In the genomic region with DNA sequence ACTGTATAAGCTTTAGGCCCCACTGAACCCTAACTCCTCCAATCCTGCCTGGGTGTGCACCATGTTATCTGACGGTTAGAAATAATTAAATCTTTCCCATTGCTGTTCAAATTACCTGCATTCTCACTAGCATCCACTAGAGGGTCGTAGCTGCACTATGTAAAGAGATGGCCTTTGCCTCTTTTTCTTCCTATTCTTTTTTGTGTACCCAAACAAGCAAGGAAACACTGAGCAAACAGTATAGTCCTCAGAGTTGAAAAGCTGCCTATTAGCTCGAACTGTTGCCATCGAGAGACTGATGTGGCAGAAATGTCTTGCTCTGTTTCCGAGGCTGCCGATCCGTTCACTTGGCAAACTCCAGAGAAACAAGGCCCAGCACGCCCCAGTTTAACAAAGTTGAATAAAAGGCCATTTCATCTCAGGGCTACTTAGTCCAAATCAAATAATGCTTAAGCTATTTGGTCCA, we compare ENCODE assay signal across 9 cellular contexts.
DNase-seq lines count a peak whose midpoint lies in the region; ATAC-seq, FAIRE-seq and TF ChIP-seq lines count a peak whose summit lies in the region.
"Had no signal": no experiment of that assay in that cellular context is flagged by ENCODE, and none has a peak within 500 bp of the region (broad histone marks: within the 10 kb centered on the region; RNA-seq: fewer than 3 reads in every experiment).

No MANE protein-coding gene starts in this region.

- WGBS in pancreas, 2 donors: 33 to 36% methylated on average over 8 of the region's 8 CpGs

- H3K36me3 ChIP-seq in pancreas: no peaks in the 10 kb centered on the region

- H3K27me3 ChIP-seq in pancreas: no peaks in the 10 kb centered on the region

- no peak overlapping the region for H3K27ac Mint-ChIP-seq in activated T-helper 1 cell treated with anti-CD3 and anti-CD28 coated beads, Interleukin-12 subunit alpha, Interleukin-12 subunit beta, Interleukin-2, Interleukin-4 antibody, amounts not matched to agents 30 ng/mL and 10 ng/mL and 1 ng/mL, durations not matched to agents 14 hours and 24 hours and 36 hours
- H3K27ac Mint-ChIP-seq: dendritic cell treated with granulocyte-macrophage colony-stimulating factor and Interleukin-4, amounts not matched to agents 40 ng/mL and 50 ng/mL, for 4 days had no signal

- intact Hi-C loops in activated T-helper 1 cell treated with anti-CD3 and anti-CD28 coated beads, Interleukin-12 subunit alpha, Interleukin-12 subunit beta, Interleukin-2, Interleukin-4 antibody, amounts not matched to agents 30 ng/mL and 10 ng/mL and 1 ng/mL, durations not matched to agents 14 hours and 24 hours and 36 hours (cut with micrococcal nuclease): loop anchor here (2.0 to 5.0 kb wide), 4 partner anchors 317 to 740 kb away; a partner anchor contains a TSS
- intact Hi-C loops in pancreas (cut with DNase I): no loop called here

- FAIRE-seq in pancreas (lab: Jason Lieb, UNC): no peak

- peak; percentile 52 to 72 (median 68) for TF ChIP-seq CTCF in pancreas (IDR thresholded peaks at IDR 0.05)

- H3K4me3 Mint-ChIP-seq in activated T-helper 1 cell treated with anti-CD3 and anti-CD28 coated beads, Interleukin-12 subunit alpha, Interleukin-12 subunit beta, Interleukin-2, Interleukin-4 antibody, amounts not matched to agents 30 ng/mL and 10 ng/mL and 1 ng/mL, durations not matched to agents 14 hours and 24 hours and 36 hours: no peak overlapping the region
- H3K4me3 Mint-ChIP-seq: dendritic cell treated with granulocyte-macrophage colony-stimulating factor and Interleukin-4, amounts not matched to agents 40 ng/mL and 50 ng/mL, for 4 days had no signal

- peaks cover 3% of the 10 kb centered on the region for H3K27me3 Mint-ChIP-seq in activated T-helper 1 cell treated with anti-CD3 and anti-CD28 coated beads, Interleukin-12 subunit alpha, Interleukin-12 subunit beta, Interleukin-2, Interleukin-4 antibody, amounts not matched to agents 30 ng/mL and 10 ng/mL and 1 ng/mL, durations not matched to agents 14 hours and 24 hours and 36 hours (ENCODE audit: insufficient read depth)
- H3K27me3 Mint-ChIP-seq: dendritic cell treated with granulocyte-macrophage colony-stimulating factor and Interleukin-4, amounts not matched to agents 40 ng/mL and 50 ng/mL, for 4 days had no signal

- no peaks in the 10 kb centered on the region for H3K36me3 Mint-ChIP-seq in activated T-helper 1 cell treated with anti-CD3 and anti-CD28 coated beads, Interleukin-12 subunit alpha, Interleukin-12 subunit beta, Interleukin-2, Interleukin-4 antibody, amounts not matched to agents 30 ng/mL and 10 ng/mL and 1 ng/mL, durations not matched to agents 14 hours and 24 hours and 36 hours (ENCODE audit: low read depth)

- no peaks in the 10 kb centered on the region for H3K4me1 Mint-ChIP-seq in activated T-helper 1 cell treated with anti-CD3 and anti-CD28 coated beads, Interleukin-12 subunit alpha, Interleukin-12 subunit beta, Interleukin-2, Interleukin-4 antibody, amounts not matched to agents 30 ng/mL and 10 ng/mL and 1 ng/mL, durations not matched to agents 14 hours and 24 hours and 36 hours (ENCODE audit: low read depth)

- no peak overlapping the region for H3K4me3 ChIP-seq in pancreas

- ATAC-seq in GM19452 (IDR thresholded peaks at IDR 0.05; ENCODE audit: unreplicated experiment): peak; percentile 87
- peak; percentile 94 for ATAC-seq in HG03442 (IDR thresholded peaks at IDR 0.05; ENCODE audit: unreplicated experiment)
- ATAC-seq in pancreas: peak; percentile 55 to 93 (median 91)

- DNase-seq in DMS53 treated with DMSO at 0.1 percent for 48 hours (lab: John Stamatoyannopoulos, UW; ENCODE audit: unreplicated experiment): peak; percentile 42
- DNase-seq in NCI-H510A treated with DMSO at 0.1 percent for 48 hours (lab: John Stamatoyannopoulos, UW): peak; percentile 81
- peak; percentile 10 for DNase-seq in activated T-helper 1 cell treated with anti-CD3 and anti-CD28 coated beads, Interleukin-12 subunit alpha, Interleukin-12 subunit beta, Interleukin-2, Interleukin-4 antibody, amounts not matched to agents 30 ng/mL and 10 ng/mL and 1 ng/mL, durations not matched to agents 14 hours and 24 hours and 36 hours (ENCODE audit: low spot score)
- peak; percentile 37 for DNase-seq in glomerular endothelial cell (ENCODE audit: extremely low read depth, low read depth, low spot score)
- peak in 2 of 6 donors; percentile 10 to 51 for DNase-seq in pancreas
- no peak for DNase-seq in UCSD-AML1 (lab: John Stamatoyannopoulos, UW; ENCODE audit: unreplicated experiment)

- H3K9me3 Mint-ChIP-seq in activated T-helper 1 cell treated with anti-CD3 and anti-CD28 coated beads, Interleukin-12 subunit alpha, Interleukin-12 subunit beta, Interleukin-2, Interleukin-4 antibody, amounts not matched to agents 30 ng/mL and 10 ng/mL and 1 ng/mL, durations not matched to agents 14 hours and 24 hours and 36 hours: no peaks in the 10 kb centered on the region
- H3K9me3 Mint-ChIP-seq: dendritic cell treated with granulocyte-macrophage colony-stimulating factor and Interleukin-4, amounts not matched to agents 40 ng/mL and 50 ng/mL, for 4 days had no signal

- no peaks in the 10 kb centered on the region for H3K9me3 ChIP-seq in pancreas

- H3K27ac ChIP-seq in pancreas: no peak overlapping the region

- no peaks in the 10 kb centered on the region for H3K4me1 ChIP-seq in pancreas
